17 cellular contexts compared by ENCODE assay signal in genomic region chr11:12716816-12717215, GRCh38.
"Had no signal": no experiment of that assay in that cellular context is flagged by ENCODE, and none has a peak within 500 bp of the region (broad histone marks: within the 10 kb centered on the region; RNA-seq: fewer than 3 reads in every experiment).

No MANE protein-coding gene starts in this region.

- H3K27me3 ChIP-seq: gastroesophageal sphincter, hepatocyte, ovary, vagina had no signal

- H3K4me3 Mint-ChIP-seq: activated naive CD4-positive, alpha-beta T cell treated with anti-CD3 and anti-CD28 coated beads for 36 hours; activated T-helper 17 cell treated with anti-CD3 and anti-CD28 coated beads, Interleukin-2, amount 50 U/mL, for 72 hours; stimulated activated naive CD8-positive, alpha-beta T cell treated with anti-CD3 and anti-CD28 coated beads, Interleukin-15, amount 100 ng/mL, for 72 hours had no signal

- H3K9me3 Mint-ChIP-seq: activated naive CD4-positive, alpha-beta T cell treated with anti-CD3 and anti-CD28 coated beads for 36 hours; activated T-helper 17 cell treated with anti-CD3 and anti-CD28 coated beads, Interleukin-2, amount 50 U/mL, for 72 hours; stimulated activated naive CD8-positive, alpha-beta T cell treated with anti-CD3 and anti-CD28 coated beads, Interleukin-15, amount 100 ng/mL, for 72 hours had no signal

- ATAC-seq: gastroesophageal sphincter; stimulated activated naive CD8-positive, alpha-beta T cell treated with anti-CD3 and anti-CD28 coated beads, Interleukin-15, amount 100 ng/mL, for 72 hours had no signal

- H3K27ac ChIP-seq: gastroesophageal sphincter, hepatocyte, ovary, thoracic aorta, vagina had no signal

- H2AFZ ChIP-seq: hepatocyte had no signal

- H3K36me3 ChIP-seq: gastroesophageal sphincter, ovary, thoracic aorta, vagina had no signal

- H3K27ac Mint-ChIP-seq: activated naive CD4-positive, alpha-beta T cell treated with anti-CD3 and anti-CD28 coated beads for 36 hours; activated T-helper 17 cell treated with anti-CD3 and anti-CD28 coated beads, Interleukin-2, amount 50 U/mL, for 72 hours had no signal

- H3K4me3 ChIP-seq: gastroesophageal sphincter, hepatocyte, lung, ovary, thoracic aorta, vagina had no signal

- H3K9me3 ChIP-seq: gastroesophageal sphincter, ovary, thoracic aorta, vagina had no signal

- H3K4me2 ChIP-seq: hepatocyte had no signal

- DNase-seq: activated CD4-positive, alpha-beta T cell treated with anti-CD3 and anti-CD28 coated beads, Interleukin-2, amount 50 U/mL, for 1 hour; activated naive CD4-positive, alpha-beta T cell treated with anti-CD3 and anti-CD28 coated beads for 36 hours; activated T-cell treated with anti-CD3 and anti-CD28 coated beads for 4 hours; central memory CD4-positive, alpha-beta T cell; cortex of kidney; effector CD8-positive, alpha-beta T cell; ovary; retina; stimulated activated CD4-positive, alpha-beta T cell treated with anti-CD3 and anti-CD28 coated beads, Interleukin-4, amount 100 ng/mL, for 4 hours; stimulated activated naive CD8-positive, alpha-beta T cell treated with anti-CD3 and anti-CD28 coated beads, Interleukin-15, amount 100 ng/mL, for 72 hours; T-helper 2 cell had no signal
